8 cellular contexts compared by ENCODE assay signal in the genomic region with DNA sequence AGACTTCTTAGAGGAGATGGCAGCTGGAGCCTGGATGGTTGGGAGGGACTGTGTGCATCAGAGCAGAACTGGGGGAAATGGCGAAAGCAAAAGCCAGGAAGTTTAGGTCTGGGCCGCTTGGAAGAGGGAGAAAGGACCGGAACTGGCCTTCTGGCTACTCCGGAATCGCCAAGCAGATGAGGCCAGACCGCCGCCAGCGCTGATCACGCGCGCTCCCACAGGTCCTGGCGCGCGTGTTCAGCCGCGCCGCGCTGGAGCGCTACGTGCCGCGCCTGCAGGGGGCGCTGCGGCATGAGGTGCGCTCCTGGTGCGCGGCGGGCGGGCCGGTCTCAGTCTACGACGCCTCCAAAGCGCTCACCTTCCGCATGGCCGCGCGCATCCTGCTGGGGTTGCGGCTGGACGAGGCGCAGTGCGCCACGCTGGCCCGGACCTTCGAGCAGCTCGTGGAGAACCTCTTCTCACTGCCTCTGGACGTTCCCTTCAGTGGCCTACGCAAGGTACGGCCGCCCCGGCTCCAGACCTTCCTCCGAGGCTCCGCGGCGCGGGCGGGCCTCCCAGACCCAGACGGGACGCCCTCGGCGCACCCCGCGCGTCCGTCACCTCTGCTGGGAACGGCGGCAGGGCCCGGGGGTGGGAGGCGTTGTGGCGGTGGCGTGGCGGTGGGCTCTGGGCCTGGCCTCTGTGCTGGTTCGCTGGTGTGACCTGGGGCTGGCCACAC. TPM values are rescaled to one million over a fixed set of nuclear protein-coding genes. Genes with fewer than 3 reads are reported as not detected.
DNase-seq lines count a peak whose midpoint lies in the region; ATAC-seq, FAIRE-seq and TF ChIP-seq lines count a peak whose summit lies in the region.

No MANE protein-coding gene starts in this region.

- POLR2A ChIA-PET in K562 (lab: Yijun Ruan, JAX) = no interaction called here

- ATAC-seq in DND-41 (ENCODE audit: insufficient read depth, low read depth) (no peak), K562 (no peak), GM18870 (IDR thresholded peaks at IDR 0.05; ENCODE audit: unreplicated experiment) (no peak), HG03175 (IDR thresholded peaks at IDR 0.05; ENCODE audit: unreplicated experiment) (no peak), HG03442 (IDR thresholded peaks at IDR 0.05; ENCODE audit: unreplicated experiment) (no peak)

- no peak overlapping the region for H2AFZ ChIP-seq in DND-41 (ENCODE audit: low read depth, low read length)
- H2AFZ ChIP-seq in K562 (ENCODE audit: low read depth, low read length) = no peak overlapping the region

- H3K36me3 ChIP-seq in DND-41 (ENCODE audit: insufficient read depth, low read length) = peaks cover 46% of the 10 kb centered on the region
- H3K36me3 ChIP-seq in K562 (ENCODE audit: control insufficient read depth, insufficient read depth, low read length) = peaks cover 26% of the 10 kb centered on the region; the same call in 2 of the 3 replicates
- H3K36me3 ChIP-seq in kidney (ENCODE audit: control insufficient read depth in 1 of 2, insufficient read depth in 2 of 2, low read length in 2 of 2) = no peaks in the 10 kb centered on the region

- no peaks in the 10 kb centered on the region for H3K27me3 ChIP-seq in DND-41 (ENCODE audit: insufficient read depth, low read length, poor library complexity)
- peaks cover 52% of the 10 kb centered on the region for H3K27me3 ChIP-seq in HL-60 (ENCODE audit: insufficient read depth, poor library complexity, severe bottlenecking)
- H3K27me3 ChIP-seq in K562 (ENCODE audit: control insufficient read depth in 2 of 2, insufficient read depth in 2 of 2, low read length in 2 of 2) = no peaks in the 10 kb centered on the region

- WGBS in K562 (ENCODE audit: insufficient coverage, low coverage, missing lambda C conversion rate) = 100% methylated on average over 12 of the region's 72 CpGs

- H3K9ac ChIP-seq in DND-41 (ENCODE audit: low read depth, low read length) = no peak overlapping the region
- H3K9ac ChIP-seq in K562 (ENCODE audit: insufficient read depth in 1 of 2, low read depth in 2 of 2, low read length in 2 of 2) = no peak overlapping the region
- no peak overlapping the region for H3K9ac ChIP-seq in kidney (ENCODE audit: low read length in 2 of 2)

- H3K9me3 ChIP-seq in DND-41 (ENCODE audit: insufficient read depth, low read length, severe bottlenecking) = no peaks in the 10 kb centered on the region
- H3K9me3 ChIP-seq in K562 (replicated peaks; ENCODE audit: control insufficient read depth, insufficient read depth, low read depth, low read length) = peaks cover 6% of the 10 kb centered on the region; the same call in 1 of the 2 replicates
- H3K9me3 ChIP-seq in kidney (ENCODE audit: control insufficient read depth in 1 of 2, low read length in 2 of 2) = no peaks in the 10 kb centered on the region

- TF ChIP-seq CTCF in DND-41 (IDR thresholded peaks at IDR 0.05; ENCODE audit: borderline replicate concordance, extremely low read depth, low read length, poor library complexity, severe bottlenecking) = peak; percentile 25
- peak; percentile 31 for TF ChIP-seq CTCF in HL-60 (IDR thresholded peaks at IDR 0.05; ENCODE audit: insufficient read depth, low read length)
- no peak for TF ChIP-seq CTCF in K562 (IDR thresholded peaks at IDR 0.05 in 2 of 3, conservative IDR thresholded peaks at IDR 0.05 in 1 of 3; ENCODE audit: insufficient read depth in 2 of 3, low read depth in 1 of 3, low read length in 3 of 3)
- TF ChIP-seq CTCF in kidney (IDR thresholded peaks at IDR 0.05; ENCODE audit: borderline replicate concordance, extremely low read depth, insufficient read depth) = peak; percentile 42

- no peaks in the 10 kb centered on the region for H4K20me1 ChIP-seq in DND-41 (ENCODE audit: insufficient read depth, low read length)
- H4K20me1 ChIP-seq in K562 (replicated peaks; ENCODE audit: control insufficient read depth, insufficient read depth, low read length) = no peaks in the 10 kb centered on the region

- DNase-seq in DND-41 (no peak), HL-60 (ENCODE audit: low read depth in 1 of 2, low spot score in 1 of 2) (peak; percentile 62 to 69), K562 (ENCODE audit: extremely low read depth in 1 of 4, low spot score in 3 of 4) (no peak), kidney (peak; percentile 70)
- peak; percentile 27 for DNase-seq in stimulated activated CD4-positive, alpha-beta T cell treated with anti-CD3 and anti-CD28 coated beads, Interleukin-4, amount 100 ng/mL, for 24 hours

- TF ChIP-seq POLR2A in K562 (conservative IDR thresholded peaks at IDR 0.05) = no peak

- no peaks in the 10 kb centered on the region for H3K79me2 ChIP-seq in DND-41 (ENCODE audit: insufficient read depth, low read length)
- no peaks in the 10 kb centered on the region for H3K79me2 ChIP-seq in K562 (ENCODE audit: control insufficient read depth, insufficient read depth, low read length)

- FAIRE-seq in K562 (lab: Jason Lieb, UNC) (no peak), kidney (lab: Jason Lieb, UNC) (no peak)

- no peak for TF ChIP-seq EP300 in K562 (IDR thresholded peaks at IDR 0.05; ENCODE audit: low read length)

- in situ Hi-C loops in K562 (cut with MboI) = no loop called here

- TF ChIP-seq RAD21 in K562 (CRISPR knock-in tag; conservative IDR thresholded peaks at IDR 0.05 in 1 of 2, IDR thresholded peaks at IDR 0.05 in 1 of 2) = no peak

- no peaks in the 10 kb centered on the region for H3K9me1 ChIP-seq in K562 (ENCODE audit: control insufficient read depth, insufficient read depth, low read length)

- H3K27ac ChIP-seq in DND-41 (ENCODE audit: low read length) (no peak overlapping the region), HL-60 (replicated peaks) (no peak overlapping the region), K562 (ENCODE audit: extremely low read depth, low read depth, low read length) (no peak overlapping the region), kidney (ENCODE audit: low read depth in 2 of 2, low read length in 2 of 2) (no peak overlapping the region)

- BruUV-seq in K562 (replicated peaks; lab: Mats Ljungman, UMichigan) = no TSS peak

- CTCF ChIA-PET in K562 (lab: Yijun Ruan, JAX; ENCODE audit: low intra/inter-chr PET ratio) = no interaction called here

- H3K4me3 ChIP-seq in DND-41 (ENCODE audit: low read depth in 1 of 2, low read length in 2 of 2) (no peak overlapping the region), HL-60 (replicated peaks; ENCODE audit: insufficient read depth, low read length) (peak overlapping the region; percentile 39), K562 (no peak overlapping the region), kidney (ENCODE audit: low read length in 2 of 2) (peak overlapping the region; percentile 9 to 11)

- H3K4me2 ChIP-seq in DND-41 (ENCODE audit: insufficient read depth, low read length) (no peak overlapping the region), K562 (ENCODE audit: insufficient read depth, low read length) (no peak overlapping the region)

- intact Hi-C loops in K562 (cut with micrococcal nuclease) = no loop called here
- intact Hi-C loops in kidney (cut with DNase I) = no loop called here

- H3K4me1 ChIP-seq in DND-41 (ENCODE audit: insufficient read depth, low read length) (no peaks in the 10 kb centered on the region), K562 (replicated peaks in 1 of 2; ENCODE audit: control insufficient read depth in 2 of 2, insufficient read depth in 2 of 2, low read length in 2 of 2) (no peaks in the 10 kb centered on the region; a peak in 1 of 5 replicates), kidney (ENCODE audit: control insufficient read depth in 1 of 2, insufficient read depth in 1 of 2, low read depth in 1 of 2, low read length in 2 of 2) (peaks cover 0 to 13% of the 10 kb centered on the region in 2 donors)

TF ChIP-seq in K562, 482 proteins besides CTCF, POLR2A, EP300 and RAD21 (continues in another document):
- TF ChIP-seq ZNF347 (CRISPR knock-in tag; IDR thresholded peaks at IDR 0.05; ENCODE audit: low read depth) = no peak

RNA-seq across cellular contexts. Expression of gene CYP26C1, which starts 2.1 kb away (rescaled TPM):
- 0.72 and 1.5 TPM in 2 replicates for total RNA-seq in K562 (2011; cell fraction: chromatin; rRNA removed; ENCODE audit: low replicate concordance)
- 0.26 and 0.83 TPM in 2 replicates for total RNA-seq in K562 (2011; cell fraction: nucleolus; rRNA removed)
- 0.59 and 0.84 TPM in 2 replicates for total RNA-seq in K562 (2011; cell fraction: nucleoplasm; rRNA removed)
- total RNA-seq in K562 (2014; rRNA removed) (0.08 and 0.09 TPM in 2 replicates), K562 (2014; rRNA removed; fragmentation: Illumina TruSeq; extraction: Trizol) (not detected in 2 replicates), K562 (2015; rRNA removed; fragmentation: Illumina TruSeq; extraction: Trizol) (0.07 and 0.08 TPM in 2 replicates), K562 (2021) (0.07 and 0.16 TPM in 2 replicates), kidney (0.35 TPM)
- polyA plus RNA-seq in K562 (2011; rRNA removed) (not detected in 2 replicates), K562 (2014; fragmentation: Illumina TruSeq; extraction: Trizol) (not detected in 2 replicates), K562 (2014; fragmentation: Nextera tagmentation; extraction: Ambion mirVana) (not detected), K562 (2014; rRNA removed) (not detected in 2 replicates), kidney (ENCODE audit: insufficient read depth, low read depth, low replicate concordance) (0.09 TPM)
- polyA plus RNA-seq in K562 (2011; cell fraction: cytosol; rRNA removed) = not detected in 2 replicates
- 0.08 and 0.13 TPM in 2 replicates for polyA plus RNA-seq in K562 (2011; cell fraction: nucleus; rRNA removed)
- 0.04 TPM in 1 of 2 replicates, not detected in the other for polyA plus RNA-seq in K562 (2012)
- 0.04 and 0.06 TPM in 2 replicates for polyA minus RNA-seq in K562 (2011; rRNA and poly(A)+ RNA removed)
- polyA minus RNA-seq in K562 (2011; cell fraction: cytosol; rRNA and poly(A)+ RNA removed) = not detected in 2 replicates
- polyA minus RNA-seq in K562 (2011; cell fraction: nucleus; rRNA and poly(A)+ RNA removed) = 0.67 and 1.00 TPM in 2 replicates

RNA-seq across cellular contexts. Expression of gene CYP26A1, which starts 11.0 kb away (rescaled TPM):
- 5.2 and 7.0 TPM in 2 replicates for total RNA-seq in K562 (2011; cell fraction: chromatin; rRNA removed; ENCODE audit: low replicate concordance)
- total RNA-seq in K562 (2011; cell fraction: nucleolus; rRNA removed) = 4.5 and 10.0 TPM in 2 replicates
- total RNA-seq in K562 (2011; cell fraction: nucleoplasm; rRNA removed) = 2.8 and 5.3 TPM in 2 replicates
- total RNA-seq in K562 (2014; rRNA removed) (1.4 and 1.6 TPM in 2 replicates), K562 (2014; rRNA removed; fragmentation: Illumina TruSeq; extraction: Trizol) (1.2 and 1.4 TPM in 2 replicates), K562 (2015; rRNA removed; fragmentation: Illumina TruSeq; extraction: Trizol) (5.0 and 5.2 TPM in 2 replicates), K562 (2021) (1.6 and 2.5 TPM in 2 replicates), kidney (0.22 TPM)
- polyA plus RNA-seq in K562 (2011; rRNA removed) (4.0 and 5.1 TPM in 2 replicates), K562 (2014; fragmentation: Illumina TruSeq; extraction: Trizol) (0.54 and 1.5 TPM in 2 replicates), K562 (2014; fragmentation: Nextera tagmentation; extraction: Ambion mirVana) (under 1 TPM; 0.11 to 0.38 TPM), K562 (2014; rRNA removed) (1.6 TPM in 2 replicates), kidney (ENCODE audit: insufficient read depth, low read depth, low replicate concordance) (not detected)
- polyA plus RNA-seq in K562 (2011; cell fraction: cytosol; rRNA removed) = 2.3 and 5.8 TPM in 2 replicates
- 10.4 and 19.4 TPM in 2 replicates for polyA plus RNA-seq in K562 (2011; cell fraction: nucleus; rRNA removed)
- polyA plus RNA-seq in K562 (2012) = 2.4 and 3.1 TPM in 2 replicates
- polyA minus RNA-seq in K562 (2011; rRNA and poly(A)+ RNA removed) = 0.98 and 1.4 TPM in 2 replicates
- polyA minus RNA-seq in K562 (2011; cell fraction: cytosol; rRNA and poly(A)+ RNA removed) = 0.86 and 1.3 TPM in 2 replicates
- polyA minus RNA-seq in K562 (2011; cell fraction: nucleus; rRNA and poly(A)+ RNA removed) = 3.7 and 4.4 TPM in 2 replicates

Comparison
In these comparisons a context has a peak if more than half of its experiments do, and no peak if none do; other contexts are left out.
1. DNase-seq: peak in HL-60 (2 of 2), kidney (single experiment) and stimulated activated CD4-positive, alpha-beta T cell treated with anti-CD3 and anti-CD28 coated beads, Interleukin-4, amount 100 ng/mL, for 24 hours (single experiment); none in DND-41 (single experiment) and K562 (0 of 4).
2. H3K4me3 ChIP-seq: peak in HL-60 (single experiment) and kidney (2 of 2); none in DND-41 (0 of 2) and K562 (single experiment).
3. CTCF ChIP-seq: peak in DND-41 (single experiment), HL-60 (single experiment) and kidney (single experiment); none in K562 (0 of 3).